Comparison of ENCODE assay signal across 30 cellular contexts in genomic region chr7:146922777-146923176, GRCh38.
"Had no signal": no experiment of that assay in that cellular context is flagged by ENCODE, and none has a peak within 500 bp of the region (broad histone marks: within the 10 kb centered on the region; RNA-seq: fewer than 3 reads in every experiment).

No MANE protein-coding gene starts in this region.

- H3K4me1 Mint-ChIP-seq: activated naive CD8-positive, alpha-beta T cell treated with anti-CD3 and anti-CD28 coated beads, Interleukin-2, amount 10 ng/mL, durations not matched to agents 7 days and 5 days had no signal

- DNase-seq: activated CD4-positive, alpha-beta T cell treated with anti-CD3 and anti-CD28 coated beads for 4 hours; activated CD8-positive, alpha-beta memory T cell treated with anti-CD3 and anti-CD28 coated beads, Interleukin-2, amount 50 U/mL, for 4 hours; activated CD8-positive, alpha-beta T cell treated with anti-CD3 and anti-CD28 coated beads for 36 hours; activated gamma-delta T cell treated with Interleukin-2 at 50 U/mL for 16 hours; activated naive CD4-positive, alpha-beta T cell treated with anti-CD3 and anti-CD28 coated beads, Interleukin-2, amount 50 U/mL, for 16 hours; activated naive CD8-positive, alpha-beta T cell treated with anti-CD3 and anti-CD28 coated beads, Interleukin-2, amount 10 ng/mL, durations not matched to agents 7 days and 5 days; activated T-cell treated with anti-CD3 and anti-CD28 coated beads, Interleukin-2, amount 50 U/mL, for 72 hours; amniotic stem cell; brain microvascular endothelial cell; MG63; MV-4-11; NCI-H1092 treated with DMSO at 0.1 percent for 48 hours; NCI-H1417 treated with DMSO at 0.1 percent for 48 hours; NCI-H1694; NCI-H2029; NCI-H2107; NCI-H2171 treated with DMSO at 0.1 percent for 48 hours; NCI-H345; NCI-H510A; NCI-H526 treated with DMSO at 0.1 percent for 48 hours; NCI-H82; OCI-M1; RPMI8226 had no signal

- H3K4me1 ChIP-seq: ascending aorta had no signal

- H3K4me3 Mint-ChIP-seq: activated CD8-positive, alpha-beta T cell treated with anti-CD3 and anti-CD28 coated beads for 36 hours; activated naive CD8-positive, alpha-beta T cell treated with anti-CD3 and anti-CD28 coated beads, Interleukin-2, amount 10 ng/mL, durations not matched to agents 7 days and 5 days; activated T-cell treated with anti-CD3 and anti-CD28 coated beads, Interleukin-2, amount 50 U/mL, for 72 hours; T-helper 1 cell treated with Interleukin-12 subunit alpha and Interleukin-12 subunit beta and Interleukin-4 antibody, amounts not matched to agents 30 μg/mL and 1 μg/mL, for 36 hours had no signal

- H3K27ac Mint-ChIP-seq: activated CD8-positive, alpha-beta T cell treated with anti-CD3 and anti-CD28 coated beads for 36 hours; activated naive CD8-positive, alpha-beta T cell treated with anti-CD3 and anti-CD28 coated beads, Interleukin-2, amount 10 ng/mL, durations not matched to agents 7 days and 5 days; activated T-cell treated with anti-CD3 and anti-CD28 coated beads, Interleukin-2, amount 50 U/mL, for 72 hours; activated T-helper 2 cell treated with anti-CD3 and anti-CD28 coated beads, Interferon-gamma antibody, Interleukin-2, Interleukin-4, amounts not matched to agents 10 μg/mL and 5 μg/mL and 100 μg/mL, durations not matched to agents 14 hours and 24 hours and 36 hours; T-helper 1 cell treated with Interleukin-12 subunit alpha and Interleukin-12 subunit beta and Interleukin-4 antibody, amounts not matched to agents 30 μg/mL and 1 μg/mL, for 36 hours had no signal

- ATAC-seq: activated CD4-positive, CD25-positive, alpha-beta regulatory T cell treated with anti-CD3 and anti-CD28 coated beads, Interleukin-2, amount 50 U/mL, for 24 hours; activated CD8-positive, alpha-beta T cell treated with anti-CD3 and anti-CD28 coated beads for 36 hours; activated T-cell treated with anti-CD3 and anti-CD28 coated beads, Interleukin-2, amount 50 U/mL, for 72 hours; Panc1; Right ventricle myocardium inferior had no signal

- H3K9me3 ChIP-seq: ascending aorta, MG63 had no signal

- H3K27me3 ChIP-seq: ascending aorta, brain microvascular endothelial cell, cardiac muscle cell, MG63 had no signal

- H3K27ac ChIP-seq: ascending aorta, brain microvascular endothelial cell, cardiac muscle cell had no signal

- H3K4me3 ChIP-seq: ascending aorta, cardiac muscle cell, MG63 had no signal

- H3K36me3 Mint-ChIP-seq: activated naive CD8-positive, alpha-beta T cell treated with anti-CD3 and anti-CD28 coated beads, Interleukin-2, amount 10 ng/mL, durations not matched to agents 7 days and 5 days had no signal

- H3K36me3 ChIP-seq: ascending aorta, brain microvascular endothelial cell, cardiac muscle cell, MG63 had no signal

- H3K27me3 Mint-ChIP-seq: activated CD8-positive, alpha-beta T cell treated with anti-CD3 and anti-CD28 coated beads for 36 hours; activated naive CD8-positive, alpha-beta T cell treated with anti-CD3 and anti-CD28 coated beads, Interleukin-2, amount 10 ng/mL, durations not matched to agents 7 days and 5 days had no signal
